ENCODE assay signal across 2 cellular contexts in the genomic region with DNA sequence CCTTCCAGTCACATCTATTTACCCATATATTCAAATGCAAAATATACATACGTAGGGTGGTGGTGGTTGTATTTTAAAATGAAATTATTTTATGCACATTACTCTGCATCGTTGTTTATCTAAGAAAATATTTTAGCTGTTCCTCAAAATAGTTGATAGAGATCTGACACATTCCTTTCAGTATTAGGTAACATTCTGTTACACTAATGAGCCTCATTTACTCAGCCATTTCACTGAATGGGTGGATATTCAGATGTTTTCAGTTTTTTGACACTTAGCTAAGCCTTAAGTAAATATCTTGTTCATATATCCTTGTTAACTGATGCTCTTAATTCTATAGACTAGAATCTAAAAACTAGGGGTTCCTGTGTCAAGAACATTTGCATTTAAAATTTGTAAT.
TF ChIP-seq lines count a peak whose summit lies in the region.

No MANE protein-coding gene starts in this region.

TF ChIP-seq in SK-N-SH treated with all-trans-retinoic acid at 6 μM for 48 hours, 23 proteins besides CTCF, POLR2A, EP300 and RAD21 (continued from another document):
- TF ChIP-seq, protein P1, sequence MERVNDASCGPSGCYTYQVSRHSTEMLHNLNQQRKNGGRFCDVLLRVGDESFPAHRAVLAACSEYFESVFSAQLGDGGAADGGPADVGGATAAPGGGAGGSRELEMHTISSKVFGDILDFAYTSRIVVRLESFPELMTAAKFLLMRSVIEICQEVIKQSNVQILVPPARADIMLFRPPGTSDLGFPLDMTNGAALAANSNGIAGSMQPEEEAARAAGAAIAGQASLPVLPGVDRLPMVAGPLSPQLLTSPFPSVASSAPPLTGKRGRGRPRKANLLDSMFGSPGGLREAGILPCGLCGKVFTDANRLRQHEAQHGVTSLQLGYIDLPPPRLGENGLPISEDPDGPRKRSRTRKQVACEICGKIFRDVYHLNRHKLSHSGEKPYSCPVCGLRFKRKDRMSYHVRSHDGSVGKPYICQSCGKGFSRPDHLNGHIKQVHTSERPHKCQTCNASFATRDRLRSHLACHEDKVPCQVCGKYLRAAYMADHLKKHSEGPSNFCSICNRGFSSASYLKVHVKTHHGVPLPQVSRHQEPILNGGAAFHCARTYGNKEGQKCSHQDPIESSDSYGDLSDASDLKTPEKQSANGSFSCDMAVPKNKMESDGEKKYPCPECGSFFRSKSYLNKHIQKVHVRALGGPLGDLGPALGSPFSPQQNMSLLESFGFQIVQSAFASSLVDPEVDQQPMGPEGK (CRISPR knock-in tag; IDR thresholded peaks at IDR 0.05; ENCODE audit: borderline replicate concordance): no peak
- 0 out of 2 replicates have a peak, but pooled peaks have one; percentile 14 for TF ChIP-seq ISL1 (CRISPR knock-in tag; IDR thresholded peaks at IDR 0.05)
TF ChIP-seq in SK-N-SH treated with all-trans-retinoic acid at 6 μM for 48 hours: peak in this region for 1.

TF ChIP-seq in SK-N-SH, 30 proteins besides CTCF, POLR2A, EP300 and RAD21 (continued from another document):
- TF ChIP-seq, protein P2, sequence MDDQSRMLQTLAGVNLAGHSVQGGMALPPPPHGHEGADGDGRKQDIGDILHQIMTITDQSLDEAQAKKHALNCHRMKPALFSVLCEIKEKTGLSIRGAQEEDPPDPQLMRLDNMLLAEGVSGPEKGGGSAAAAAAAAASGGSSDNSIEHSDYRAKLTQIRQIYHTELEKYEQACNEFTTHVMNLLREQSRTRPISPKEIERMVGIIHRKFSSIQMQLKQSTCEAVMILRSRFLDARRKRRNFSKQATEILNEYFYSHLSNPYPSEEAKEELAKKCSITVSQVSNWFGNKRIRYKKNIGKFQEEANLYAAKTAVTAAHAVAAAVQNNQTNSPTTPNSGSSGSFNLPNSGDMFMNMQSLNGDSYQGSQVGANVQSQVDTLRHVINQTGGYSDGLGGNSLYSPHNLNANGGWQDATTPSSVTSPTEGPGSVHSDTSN (IDR thresholded peaks at IDR 0.05): no peak
- TF ChIP-seq FOXM1 (IDR thresholded peaks at IDR 0.05; ENCODE audit: low read depth) (no peak), RCOR1 (IDR thresholded peaks at IDR 0.05; ENCODE audit: low read length) (no peak), MXI1 (IDR thresholded peaks at IDR 0.05; ENCODE audit: low read depth, low read length) (no peak), GABPA (IDR thresholded peaks at IDR 0.05; ENCODE audit: low read depth) (no peak), POLR2AphosphoS5 (IDR thresholded peaks at IDR 0.05; ENCODE audit: low read depth, low read length) (no peak)
- TF ChIP-seq, protein P3, sequence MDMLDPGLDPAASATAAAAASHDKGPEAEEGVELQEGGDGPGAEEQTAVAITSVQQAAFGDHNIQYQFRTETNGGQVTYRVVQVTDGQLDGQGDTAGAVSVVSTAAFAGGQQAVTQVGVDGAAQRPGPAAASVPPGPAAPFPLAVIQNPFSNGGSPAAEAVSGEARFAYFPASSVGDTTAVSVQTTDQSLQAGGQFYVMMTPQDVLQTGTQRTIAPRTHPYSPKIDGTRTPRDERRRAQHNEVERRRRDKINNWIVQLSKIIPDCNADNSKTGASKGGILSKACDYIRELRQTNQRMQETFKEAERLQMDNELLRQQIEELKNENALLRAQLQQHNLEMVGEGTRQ (IDR thresholded peaks at IDR 0.05; ENCODE audit: borderline replicate concordance, low read depth, low read length): no peak
